11 cellular contexts compared by ENCODE assay signal in genomic region chr2:70525032-70525431, GRCh38. TPM values are rescaled to one million over a fixed set of nuclear protein-coding genes. Genes with fewer than 3 reads are reported as not detected.
DNase-seq lines count a peak whose midpoint lies in the region; ATAC-seq and TF ChIP-seq lines count a peak whose summit lies in the region.
"Had no signal": no experiment of that assay in that cellular context is flagged by ENCODE, and none has a peak within 500 bp of the region (broad histone marks: within the 10 kb centered on the region; RNA-seq: fewer than 3 reads in every experiment).

No MANE protein-coding gene starts in this region.

- CTCF ChIA-PET in CD8-positive, alpha-beta memory T cell (lab: Charles Lee): interaction anchor here (1.3 kb wide), 1 partner anchor 25 kb away, joined by 4 read pairs; no protein-coding TSS in a partner anchor

- H3K4me3 Mint-ChIP-seq in CD8-positive, alpha-beta memory T cell: peak overlapping the region in 2 of 7 donors; percentile 61 to 62
- no peak overlapping the region for H3K4me3 Mint-ChIP-seq in nephron progenitor cell
- H3K4me3 Mint-ChIP-seq: activated naive CD4-positive, alpha-beta T cell treated with anti-CD3 and anti-CD28 coated beads for 36 hours had no signal

- no peak for TF ChIP-seq CTCF in colonic mucosa (IDR thresholded peaks at IDR 0.05)
- no peak for TF ChIP-seq CTCF in nephron progenitor cell (IDR thresholded peaks at IDR 0.05)

- no peaks in the 10 kb centered on the region for H3K36me3 ChIP-seq in CD8-positive, alpha-beta memory T cell (ENCODE audit: insufficient read depth, low read length)
- H3K36me3 ChIP-seq in colonic mucosa: no peaks in the 10 kb centered on the region
- no peaks in the 10 kb centered on the region for H3K36me3 ChIP-seq in mucosa of rectum (ENCODE audit: control insufficient read depth in 2 of 2, insufficient read depth in 2 of 2, low read length in 2 of 2)

- no peak overlapping the region for H3K27ac ChIP-seq in CD8-positive, alpha-beta memory T cell (ENCODE audit: low read depth, low read length)
- peak overlapping the region; percentile 63 for H3K27ac ChIP-seq in colonic mucosa
- peak overlapping the region; percentile 84 to 87 for H3K27ac ChIP-seq in mucosa of rectum (ENCODE audit: low read depth in 2 of 2, low read length in 2 of 2)

- no peaks in the 10 kb centered on the region for H3K27me3 ChIP-seq in CD8-positive, alpha-beta memory T cell (ENCODE audit: insufficient read depth, low read length, poor library complexity, severe bottlenecking)
- no peaks in the 10 kb centered on the region for H3K27me3 ChIP-seq in colonic mucosa
- no peaks in the 10 kb centered on the region for H3K27me3 ChIP-seq in mucosa of rectum (ENCODE audit: control insufficient read depth in 2 of 2, insufficient read depth in 2 of 2, low read length in 2 of 2)

- no peaks in the 10 kb centered on the region for H3K36me3 Mint-ChIP-seq in CD8-positive, alpha-beta memory T cell
- peaks cover 3% of the 10 kb centered on the region for H3K36me3 Mint-ChIP-seq in nephron progenitor cell (ENCODE audit: low read depth)

- peak overlapping the region in 1 of 2 donors; percentile 69 for H3K9ac ChIP-seq in colonic mucosa (ENCODE audit: low read depth in 2 of 2, low read length in 2 of 2)
- no peak overlapping the region for H3K9ac ChIP-seq in mucosa of rectum (ENCODE audit: low read depth in 1 of 2, low read length in 2 of 2)

- H3K27me3 Mint-ChIP-seq in CD8-positive, alpha-beta memory T cell: peaks cover 0 to 4% of the 10 kb centered on the region in 2 donors
- peaks cover 5% of the 10 kb centered on the region for H3K27me3 Mint-ChIP-seq in nephron progenitor cell (ENCODE audit: low read depth, poor library complexity)

- DNase-seq in CD8-positive, alpha-beta memory T cell: no peak
- peak; percentile 78 for DNase-seq in LoVo (ENCODE audit: low spot score)
- DNase-seq in colonic mucosa: peak; percentile 67
- no peak for DNase-seq in nephron progenitor cell
- no peak for DNase-seq in hepatic stellate cell (ENCODE audit: low spot score)
- DNase-seq: hypothalamus, NCI-H1930 had no signal

- no peaks in the 10 kb centered on the region for H3K9me3 ChIP-seq in CD8-positive, alpha-beta memory T cell (ENCODE audit: low read length)
- no peaks in the 10 kb centered on the region for H3K9me3 ChIP-seq in colonic mucosa
- no peaks in the 10 kb centered on the region for H3K9me3 ChIP-seq in mucosa of rectum (ENCODE audit: control insufficient read depth in 2 of 2, low read length in 2 of 2)

- H3K4me1 ChIP-seq in CD8-positive, alpha-beta memory T cell (ENCODE audit: insufficient read depth, low read length): peaks cover 24% of the 10 kb centered on the region
- H3K4me1 ChIP-seq in colonic mucosa: peaks cover 20% of the 10 kb centered on the region
- H3K4me1 ChIP-seq in mucosa of rectum (ENCODE audit: control insufficient read depth in 2 of 2, insufficient read depth in 2 of 2, low read length in 2 of 2): peaks cover 24 to 29% of the 10 kb centered on the region in 2 donors

- POLR2A ChIA-PET in CD8-positive, alpha-beta memory T cell (lab: Charles Lee): no interaction called here

- no peak for ATAC-seq in GM18520 (IDR thresholded peaks at IDR 0.05; ENCODE audit: unreplicated experiment)
- ATAC-seq in HG03378 (IDR thresholded peaks at IDR 0.05; ENCODE audit: unreplicated experiment): no peak

- H3K9me3 Mint-ChIP-seq in CD8-positive, alpha-beta memory T cell: no peaks in the 10 kb centered on the region
- H3K9me3 Mint-ChIP-seq in nephron progenitor cell: no peaks in the 10 kb centered on the region
- H3K9me3 Mint-ChIP-seq: activated naive CD4-positive, alpha-beta T cell treated with anti-CD3 and anti-CD28 coated beads for 36 hours had no signal

- no peak overlapping the region for H3K4me3 ChIP-seq in CD8-positive, alpha-beta memory T cell (ENCODE audit: low read length)
- H3K4me3 ChIP-seq in colonic mucosa (no peak overlapping the region), mucosa of rectum (ENCODE audit: low read length in 2 of 2) (peak overlapping the region in 1 of 2 donors; percentile 29)

- peaks cover 20 to 23% (median 22%) of the 10 kb centered on the region in 3 donors for H3K4me1 Mint-ChIP-seq in CD8-positive, alpha-beta memory T cell
- peaks cover 53% of the 10 kb centered on the region for H3K4me1 Mint-ChIP-seq in nephron progenitor cell

- peak overlapping the region in 5 of 8 donors; percentile 52 to 84 (median 75) for H3K27ac Mint-ChIP-seq in CD8-positive, alpha-beta memory T cell
- no peak overlapping the region for H3K27ac Mint-ChIP-seq in nephron progenitor cell

- intact Hi-C loops in colonic mucosa (cut with DNase I): no loop called here

RNA-seq across cellular contexts. Expression of gene TGFA, which starts 28.6 kb away (rescaled TPM):
- under 1 TPM; 0.35 to 0.42 TPM for total RNA-seq in CD8-positive, alpha-beta memory T cell
- polyA plus RNA-seq in CD8-positive, alpha-beta memory T cell: 3.0 TPM
- 10 to 100 TPM; 21.4 to 25.8 TPM for total RNA-seq in colonic mucosa

Comparison
In these comparisons a context has a peak if more than half of its experiments do, and no peak if none do; other contexts are left out.
1. DNase-seq: peak in LoVo (single experiment) and colonic mucosa (single experiment); none in CD8-positive, alpha-beta memory T cell (0 of 5), nephron progenitor cell (single experiment) and hepatic stellate cell (single experiment).
2. RNA of gene TGFA, which starts 28.6 kb away (total RNA-seq): 21.4 to 25.8 TPM in colonic mucosa; 0.35 to 0.42 TPM in CD8-positive, alpha-beta memory T cell; every median in the first group is over 10 times any median in the second.